8 cellular contexts compared by ENCODE assay signal in the genomic region with DNA sequence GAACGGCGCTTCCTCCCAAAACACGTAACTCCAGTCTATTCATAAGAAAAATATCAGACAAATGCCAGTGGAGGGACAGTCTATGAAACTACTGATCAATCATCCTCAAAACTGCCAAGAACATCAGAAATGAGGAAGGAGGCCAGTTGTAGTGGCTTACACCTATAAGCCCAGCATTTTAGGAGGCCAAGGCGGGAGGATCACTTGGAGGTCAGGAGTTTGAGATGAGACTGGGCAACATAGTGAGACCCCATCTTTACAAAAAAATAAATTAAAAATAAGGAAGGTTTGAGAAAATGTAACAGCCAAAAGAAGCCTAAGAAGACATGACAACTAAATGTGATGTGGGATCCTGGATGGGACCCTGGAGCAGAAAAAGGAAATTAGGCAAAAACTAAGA.
"Had no signal": no experiment of that assay in that cellular context is flagged by ENCODE, and none has a peak within 500 bp of the region (broad histone marks: within the 10 kb centered on the region; RNA-seq: fewer than 3 reads in every experiment).

No MANE protein-coding gene starts in this region.

- H3K27ac Mint-ChIP-seq: IgD-negative memory B cell had no signal

- H3K36me3 Mint-ChIP-seq: IgD-negative memory B cell had no signal

- H3K9ac ChIP-seq: GM23248 had no signal

- H3K27ac ChIP-seq: GM23248 had no signal

- ATAC-seq: HCT116 had no signal

- H3K36me3 ChIP-seq: HAP-1 had no signal

- H3K4me3 Mint-ChIP-seq: IgD-negative memory B cell had no signal

- FAIRE-seq: HTR-8/SVneo had no signal

- DNase-seq: GM23248, GOT3, H7, KG1 had no signal

- H3K9me3 ChIP-seq: HAP-1 had no signal

- H3K27me3 Mint-ChIP-seq: IgD-negative memory B cell had no signal

- H3K4me3 ChIP-seq: GM23248, HAP-1 had no signal

- H3K4me1 ChIP-seq: HAP-1 had no signal

- H2AFZ ChIP-seq: GM23248 had no signal
